In the genomic region with DNA sequence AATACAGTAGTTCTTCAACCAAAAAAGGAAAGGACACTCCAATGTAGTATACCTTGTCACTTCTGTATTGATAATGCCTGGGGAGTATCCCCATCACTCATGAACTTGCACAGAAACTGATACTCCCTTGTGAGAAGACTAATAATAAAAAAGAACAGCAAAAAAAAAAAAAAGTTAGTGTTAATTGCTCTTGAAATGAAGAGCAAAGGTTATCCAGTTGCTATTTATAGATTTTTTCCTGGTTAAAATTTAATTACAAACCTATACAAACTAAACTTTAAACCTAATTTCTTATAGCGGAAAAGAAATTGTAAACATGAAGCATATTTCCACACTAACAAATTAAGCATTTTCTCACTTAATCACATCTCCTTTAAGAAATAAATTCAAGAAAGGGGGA, we compare ENCODE assay signal across 21 cellular contexts. TPM values are rescaled to one million over a fixed set of nuclear protein-coding genes. Genes with fewer than 3 reads are reported as not detected.
A peak's percentile ranks its signal among the peaks of the same experiment; 100 is the strongest.
DNase-seq lines count a peak whose midpoint lies in the region; ATAC-seq, FAIRE-seq and TF ChIP-seq lines count a peak whose summit lies in the region.
"Had no signal": no experiment of that assay in that cellular context is flagged by ENCODE, and none has a peak within 500 bp of the region (broad histone marks: within the 10 kb centered on the region; RNA-seq: fewer than 3 reads in every experiment).

No MANE protein-coding gene starts in this region.

- H3K27ac ChIP-seq in muscle layer of colon (ENCODE audit: low read depth, low read length) (peak overlapping the region; percentile 7), thoracic aorta (peak overlapping the region; percentile 12 to 98)
- H3K27ac ChIP-seq: SJSA1 had no signal

- no peak for TF ChIP-seq CTCF in thoracic aorta (IDR thresholded peaks at IDR 0.05)

- ATAC-seq in GM21786 (IDR thresholded peaks at IDR 0.05; ENCODE audit: unreplicated experiment) = peak; percentile 40
- ATAC-seq in thoracic aorta (ENCODE audit: insufficient number of reproducible peaks, low FRiP score, low read depth) = no peak
- no peak for ATAC-seq in GM19455 (IDR thresholded peaks at IDR 0.05; ENCODE audit: unreplicated experiment)
- ATAC-seq: K562, PC-3 had no signal

- DNase-seq in thoracic aorta (ENCODE audit: low spot score) (no peak), ecto neural progenitor cell (ENCODE audit: low spot score) (no peak), HK-2 (ENCODE audit: unreplicated experiment) (no peak)
- DNase-seq: BE2C; CD4-positive, alpha-beta memory T cell; DMS79; H7; NCI-H1417 treated with DMSO at 0.1 percent for 48 hours; NCI-H2029; NCI-H2171 treated with DMSO at 0.1 percent for 48 hours; NCI-H446 treated with DMSO at 0.1 percent for 48 hours; NCI-H774; PC-3 had no signal

- FAIRE-seq in colon (lab: Jason Lieb, UNC) = peak; percentile 24
- FAIRE-seq: D721Med, GM19239, K562 had no signal

- no peak overlapping the region for H3K9ac ChIP-seq in muscle layer of colon (ENCODE audit: low read length)

- H3K36me3 ChIP-seq in muscle layer of colon (ENCODE audit: insufficient read depth, low read length) = no peaks in the 10 kb centered on the region
- H3K36me3 ChIP-seq in thoracic aorta = no peaks in the 10 kb centered on the region
- H3K36me3 ChIP-seq: BE2C had no signal

- H3K4me1 ChIP-seq in muscle layer of colon (ENCODE audit: insufficient read depth, low read length) (peaks cover 63% of the 10 kb centered on the region), thoracic aorta (ENCODE audit: control insufficient read depth in 1 of 2, low read depth in 2 of 2) (peaks cover 37 to 68% of the 10 kb centered on the region in 2 donors)
- H3K4me1 ChIP-seq: BE2C had no signal

- H3K27me3 ChIP-seq in muscle layer of colon (ENCODE audit: control insufficient read depth in 1 of 2, insufficient read depth in 2 of 2, low read length in 2 of 2) = no peaks in the 10 kb centered on the region
- no peaks in the 10 kb centered on the region for H3K27me3 ChIP-seq in thoracic aorta (replicated peaks; ENCODE audit: insufficient read depth)
- H3K27me3 ChIP-seq: SJSA1 had no signal

- no peaks in the 10 kb centered on the region for H3K9me3 ChIP-seq in muscle layer of colon (ENCODE audit: low read length)
- no peaks in the 10 kb centered on the region for H3K9me3 ChIP-seq in thoracic aorta
- H3K9me3 ChIP-seq: BE2C, SJSA1 had no signal

- H3K4me3 ChIP-seq in muscle layer of colon (ENCODE audit: low read depth in 1 of 2, low read length in 2 of 2) (no peak overlapping the region), thoracic aorta (no peak overlapping the region)
- H3K4me3 ChIP-seq: K562, SJSA1 had no signal

RNA-seq across cellular contexts. Expression of a gene that starts 6.7 kb away (rescaled TPM):
- 10 to 100 TPM; 42.8 to 92.6 TPM for total RNA-seq in thoracic aorta
- total RNA-seq: CD4-positive, alpha-beta memory T cell had no signal
